Comparison of ENCODE assay signal across 9 cellular contexts in genomic region chr5:10424124-10424731, GRCh38. TPM values are rescaled to one million over a fixed set of nuclear protein-coding genes. Genes with fewer than 3 reads are reported as not detected.
DNase-seq lines count a peak whose midpoint lies in the region; ATAC-seq, FAIRE-seq and TF ChIP-seq lines count a peak whose summit lies in the region.
"Had no signal": no experiment of that assay in that cellular context is flagged by ENCODE, and none has a peak within 500 bp of the region (broad histone marks: within the 10 kb centered on the region; RNA-seq: fewer than 3 reads in every experiment).

No MANE protein-coding gene starts in this region.

- H2AFZ ChIP-seq in parathyroid adenoma, result no peak overlapping the region

- intact Hi-C loops in activated CD4-positive, alpha-beta T cell treated with anti-CD3 and anti-CD28 coated beads for 36 hours (cut with DNase I, micrococcal nuclease), result loop anchor here (1.0 to 5.0 kb wide), 2 partner anchors 140 to 162 kb away; no protein-coding TSS in a partner anchor

- H3K4me3 ChIP-seq in parathyroid adenoma (ENCODE audit: low read depth, low read length), result no peak overlapping the region

- H3K4me1 Mint-ChIP-seq in activated CD4-positive, alpha-beta T cell treated with anti-CD3 and anti-CD28 coated beads for 36 hours, result peaks cover 36% of the 10 kb centered on the region

- no peaks in the 10 kb centered on the region for H3K36me3 ChIP-seq in parathyroid adenoma (ENCODE audit: control insufficient read depth, insufficient read depth, low read length)

- POLR2A ChIA-PET in activated CD4-positive, alpha-beta T cell treated with anti-CD3 and anti-CD28 coated beads for 36 hours (lab: Charles Lee), result no interaction called here

- no peak overlapping the region for H3K27ac ChIP-seq in parathyroid adenoma

- H3K4me3 Mint-ChIP-seq in activated CD4-positive, alpha-beta T cell treated with anti-CD3 and anti-CD28 coated beads for 36 hours, result no peak overlapping the region
- H3K4me3 Mint-ChIP-seq: activated naive CD8-positive, alpha-beta T cell had no signal

- no peak overlapping the region for H3K27ac Mint-ChIP-seq in activated CD4-positive, alpha-beta T cell treated with anti-CD3 and anti-CD28 coated beads for 36 hours

- no peaks in the 10 kb centered on the region for H3K9me3 Mint-ChIP-seq in activated CD4-positive, alpha-beta T cell treated with anti-CD3 and anti-CD28 coated beads for 36 hours (ENCODE audit: low read depth)

- peak; percentile 37 for ATAC-seq in activated CD4-positive, alpha-beta T cell treated with anti-CD3 and anti-CD28 coated beads for 36 hours
- ATAC-seq in esophagus mucosa, result no peak

- CTCF ChIA-PET in activated CD4-positive, alpha-beta T cell treated with anti-CD3 and anti-CD28 coated beads for 36 hours (lab: Charles Lee), result interaction anchor here (0.5 to 4.9 kb wide), 9 partner anchors 10 to 203 kb away, joined by 3 to 36 read pairs (median 5); no protein-coding TSS in a partner anchor

- TF ChIP-seq CTCF in parathyroid adenoma (IDR thresholded peaks at IDR 0.05), result peak; percentile 37

- FAIRE-seq in RCC 7860 (lab: Jason Lieb, UNC), result no peak

- no peaks in the 10 kb centered on the region for H3K9me3 ChIP-seq in parathyroid adenoma (ENCODE audit: control insufficient read depth, low read length)

- no peak overlapping the region for H3K9ac ChIP-seq in parathyroid adenoma

- H3K27me3 Mint-ChIP-seq in activated CD4-positive, alpha-beta T cell treated with anti-CD3 and anti-CD28 coated beads for 36 hours, result no peaks in the 10 kb centered on the region
- H3K27me3 Mint-ChIP-seq: activated naive CD8-positive, alpha-beta T cell had no signal

- H3K4me2 ChIP-seq in parathyroid adenoma (ENCODE audit: low read length), result no peak overlapping the region

- H3K4me1 ChIP-seq in parathyroid adenoma, result no peaks in the 10 kb centered on the region

- H3K36me3 Mint-ChIP-seq in activated CD4-positive, alpha-beta T cell treated with anti-CD3 and anti-CD28 coated beads for 36 hours (ENCODE audit: low read depth), result peaks cover 65% of the 10 kb centered on the region

- H3K27me3 ChIP-seq in parathyroid adenoma (ENCODE audit: control insufficient read depth, insufficient read depth, low read length), result no peaks in the 10 kb centered on the region

- peak; percentile 33 for DNase-seq in activated CD4-positive, alpha-beta T cell treated with anti-CD3 and anti-CD28 coated beads for 36 hours
- DNase-seq in activated CD4-positive, alpha-beta T cell treated with anti-CD3 and anti-CD28 coated beads for 1 hour, result no peak
- DNase-seq in HT-29 (ENCODE audit: low spot score), result peak; percentile 59
- peak; percentile 38 for DNase-seq in RCC 7860 (ENCODE audit: low spot score)
- DNase-seq in fibroblast of peridontal ligament (ENCODE audit: extremely low read depth), result peak; percentile 68
- DNase-seq in GOT3 (lab: John Stamatoyannopoulos, UW), result no peak

- H3K79me2 ChIP-seq in parathyroid adenoma, result no peaks in the 10 kb centered on the region

RNA-seq across cellular contexts. Expression of gene ROPN1L, which starts 17.5 kb away (rescaled TPM):
- under 1 TPM in 1 of 2 experiments, not detected in 1; 0.28 TPM for total RNA-seq in activated CD4-positive, alpha-beta T cell treated with anti-CD3 and anti-CD28 coated beads for 36 hours
- not detected in 2 replicates for total RNA-seq in HT-29 (2014; rRNA removed; shearing (Covaris generic))
- total RNA-seq in esophagus mucosa, result not detected

Comparison
In these comparisons a context has a peak if more than half of its experiments do, and no peak if none do; other contexts are left out.
1. DNase-seq: peak in activated CD4-positive, alpha-beta T cell treated with anti-CD3 and anti-CD28 coated beads for 36 hours (single experiment), HT-29 (single experiment), RCC 7860 (single experiment) and fibroblast of peridontal ligament (single experiment); none in activated CD4-positive, alpha-beta T cell treated with anti-CD3 and anti-CD28 coated beads for 1 hour (single experiment) and GOT3 (single experiment).